Comparison of ENCODE assay signal across 1 cellular context in genomic region chr6:28266962-28267694, GRCh38.
A peak's percentile ranks its signal among the peaks of the same experiment; 100 is the strongest.
TF ChIP-seq lines count a peak whose summit lies in the region.

TSS of gene ZSCAN26 (plus strand) at chr6:28267143. CDS start at chr6:28271920, 4,777 bp downstream.

TF ChIP-seq in HepG2, 621 proteins besides CTCF, POLR2A, EP300 and RAD21 (continued from another document and continues in another):
- TF ChIP-seq ZNF609 (CRISPR knock-in tag; IDR thresholded peaks at IDR 0.05; ENCODE audit: borderline replicate concordance) (0 out of 2 replicates have a peak, but pooled peaks have one; percentile 26), ZSCAN12 (CRISPR knock-in tag; IDR thresholded peaks at IDR 0.05) (0 out of 2 replicates have a peak, but pooled peaks have one; percentile 57), MLLT10 (CRISPR knock-in tag; IDR thresholded peaks at IDR 0.05) (no peak), ZMAT5 (CRISPR knock-in tag; IDR thresholded peaks at IDR 0.05; ENCODE audit: borderline replicate concordance, low read depth) (no peak), IRX3 (CRISPR knock-in tag; IDR thresholded peaks at IDR 0.05; ENCODE audit: borderline replicate concordance, low read depth) (peak; percentile 89), ATF4 (CRISPR knock-in tag; IDR thresholded peaks at IDR 0.05) (peak in 1 of 2 experiments; percentile 54; a peak in 1 of 4 replicates), PCBP2 (optimal IDR thresholded peaks at IDR 0.05; ENCODE audit: low read depth, low read length, poor library complexity, severe bottlenecking) (no peak), MAFK (conservative IDR thresholded peaks at IDR 0.05 in 1 of 2, IDR thresholded peaks at IDR 0.05 in 1 of 2; ENCODE audit: low read length in 2 of 2) (no peak), POLR2AphosphoS5 (IDR thresholded peaks at IDR 0.05; ENCODE audit: low read depth, low read length) (peak; percentile 82), KLF9 (CRISPR knock-in tag; IDR thresholded peaks at IDR 0.05; ENCODE audit: low read depth) (peak; percentile 83; the same call in 1 of the 2 replicates), KDM4B (CRISPR knock-in tag; IDR thresholded peaks at IDR 0.05) (peak; percentile 74; the same call in 1 of the 2 replicates), RXRA (CRISPR knock-in tag; IDR thresholded peaks at IDR 0.05) (peak; percentile 78), REL (CRISPR knock-in tag; conservative IDR thresholded peaks at IDR 0.05) (no peak), GMEB1 (CRISPR knock-in tag; IDR thresholded peaks at IDR 0.05; ENCODE audit: borderline replicate concordance) (peak; percentile 72), KLF6 (CRISPR knock-in tag; IDR thresholded peaks at IDR 0.05) (peak; percentile 97), NAIF1 (CRISPR knock-in tag; IDR thresholded peaks at IDR 0.05; ENCODE audit: borderline replicate concordance) (peak; percentile 19; the same call in 1 of the 2 replicates), GATAD2A (CRISPR knock-in tag; IDR thresholded peaks at IDR 0.05) (peak; percentile 73), GLI4 (CRISPR knock-in tag; IDR thresholded peaks at IDR 0.05; ENCODE audit: borderline replicate concordance) (no peak; the same call in 1 of the 2 replicates), HOMEZ (CRISPR knock-in tag; IDR thresholded peaks at IDR 0.05; ENCODE audit: low read depth) (peak; percentile 74), ZNF121 (CRISPR knock-in tag; IDR thresholded peaks at IDR 0.05) (no peak), YEATS2 (CRISPR knock-in tag; IDR thresholded peaks at IDR 0.05; ENCODE audit: borderline replicate concordance) (peak; percentile 95), MTF2 (CRISPR knock-in tag; IDR thresholded peaks at IDR 0.05; ENCODE audit: borderline replicate concordance) (peak; percentile 94), TBP (CRISPR knock-in tag; IDR thresholded peaks at IDR 0.05) (no peak), NFAT5 (CRISPR knock-in tag; IDR thresholded peaks at IDR 0.05) (peak; percentile 88), RAD51 (IDR thresholded peaks at IDR 0.05; ENCODE audit: borderline replicate concordance) (no peak), HMGXB3 (CRISPR knock-in tag; IDR thresholded peaks at IDR 0.05; ENCODE audit: borderline replicate concordance) (peak; percentile 92), MBNL3 (CRISPR knock-in tag; conservative IDR thresholded peaks at IDR 0.05) (no peak), ADNP (CRISPR knock-in tag; IDR thresholded peaks at IDR 0.05) (no peak), ZNF362 (CRISPR knock-in tag; IDR thresholded peaks at IDR 0.05; ENCODE audit: borderline replicate concordance) (peak; percentile 36; the same call in 1 of the 2 replicates), ZFP82 (CRISPR knock-in tag; IDR thresholded peaks at IDR 0.05; ENCODE audit: borderline replicate concordance) (peak; percentile 59; the same call in 1 of the 2 replicates), FOXC1 (CRISPR knock-in tag; IDR thresholded peaks at IDR 0.05; ENCODE audit: borderline replicate concordance) (peak; percentile 96), ZSCAN22 (CRISPR knock-in tag; IDR thresholded peaks at IDR 0.05) (no peak)
